Comparison of ENCODE assay signal across 8 cellular contexts in the genomic region with DNA sequence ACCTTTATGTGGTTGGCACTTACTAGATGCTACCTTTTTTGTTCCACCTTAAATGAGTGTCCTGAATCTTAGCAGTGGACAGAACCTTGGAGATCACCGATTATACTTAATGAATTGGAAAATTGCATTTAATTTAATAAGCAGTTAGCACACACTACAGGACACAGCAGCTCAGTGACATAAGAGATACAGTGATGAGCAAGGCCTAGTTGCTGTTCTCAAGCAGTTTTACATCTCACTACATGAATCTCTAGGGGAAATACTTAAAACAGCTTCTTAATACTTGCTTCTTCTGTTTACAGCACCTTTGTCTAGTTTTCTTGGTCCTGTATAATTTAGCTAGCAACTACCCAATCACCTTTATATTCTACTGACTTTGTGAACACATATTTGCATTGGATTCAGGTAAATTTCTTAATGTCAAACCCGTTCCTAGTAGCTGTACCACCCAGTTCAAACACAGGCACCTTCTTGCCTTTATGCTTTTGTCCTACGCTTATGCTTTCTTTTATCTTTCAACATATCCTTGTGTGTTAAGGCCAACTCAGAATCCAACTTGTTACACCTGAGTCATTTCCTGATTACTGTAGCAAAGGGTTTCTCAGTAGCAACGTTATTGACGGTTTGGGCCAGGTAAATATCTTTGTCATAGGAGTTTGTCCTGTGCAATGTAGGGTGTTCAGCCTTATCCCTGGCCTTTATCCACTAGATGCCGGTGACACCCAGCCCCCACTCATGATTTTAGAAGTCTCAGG. TPM values are rescaled to one million over a fixed set of nuclear protein-coding genes. Genes with fewer than 3 reads are reported as not detected.
DNase-seq lines count a peak whose midpoint lies in the region; ATAC-seq and TF ChIP-seq lines count a peak whose summit lies in the region.

No MANE protein-coding gene starts in this region.

- no peaks in the 10 kb centered on the region for H3K36me3 ChIP-seq in ascending aorta

- peak overlapping the region; percentile 72 for H3K27ac Mint-ChIP-seq in memory B cell

- H3K36me3 Mint-ChIP-seq in memory B cell = peaks cover 7% of the 10 kb centered on the region

- no peaks in the 10 kb centered on the region for H3K9me3 ChIP-seq in ascending aorta

- no peaks in the 10 kb centered on the region for H3K27me3 Mint-ChIP-seq in memory B cell

- TF ChIP-seq CTCF in ascending aorta (IDR thresholded peaks at IDR 0.05) = no peak

- no peak for ATAC-seq in memory B cell (ENCODE audit: low read depth)
- ATAC-seq in GM19328 (IDR thresholded peaks at IDR 0.05; ENCODE audit: unreplicated experiment) = no peak

- no peaks in the 10 kb centered on the region for H3K9me3 Mint-ChIP-seq in memory B cell

- H3K4me3 ChIP-seq in ascending aorta = peak overlapping the region; percentile 86 to 93

- peak; percentile 16 for DNase-seq in stimulated activated CD4-positive, alpha-beta T cell treated with anti-CD3 and anti-CD28 coated beads, Interleukin-4, amount 100 ng/mL, for 24 hours
- DNase-seq in stimulated activated CD4-positive, alpha-beta T cell treated with anti-CD3 and anti-CD28 coated beads, Interleukin-12 subunit alpha, Interleukin-12 subunit beta, amount 100 ng/mL, for 4 hours = no peak
- no peak for DNase-seq in ascending aorta (ENCODE audit: low spot score in 2 of 2)
- no peak for DNase-seq in memory B cell (ENCODE audit: low spot score in 2 of 2)
- no peak for DNase-seq in NCI-H2081 (lab: John Stamatoyannopoulos, UW)
- no peak for DNase-seq in COLO829 (ENCODE audit: low spot score)
- DNase-seq in UCSD-AML1 (lab: John Stamatoyannopoulos, UW; ENCODE audit: unreplicated experiment) = no peak

- intact Hi-C loops in ascending aorta (cut with DNase I) = no loop called here

- H3K4me1 ChIP-seq in ascending aorta = peaks cover 3 to 40% of the 10 kb centered on the region in 2 donors

- H3K27ac ChIP-seq in ascending aorta = peak overlapping the region in 1 of 2 donors; percentile 7

- peak overlapping the region; percentile 98 for H3K4me3 Mint-ChIP-seq in memory B cell

- no peaks in the 10 kb centered on the region for H3K27me3 ChIP-seq in ascending aorta

- peaks cover 35% of the 10 kb centered on the region for H3K4me1 Mint-ChIP-seq in memory B cell

RNA-seq across cellular contexts. Expression of a gene that starts 1.8 kb away (rescaled TPM):
- 1.5 TPM for total RNA-seq in ascending aorta

RNA-seq across cellular contexts. Expression of a gene that starts 28.6 kb away (rescaled TPM):
- total RNA-seq in ascending aorta = 41.6 TPM
